Comparison of ENCODE assay signal across 34 cellular contexts in genomic region chr10:129440722-129441316, GRCh38.
"Had no signal": no experiment of that assay in that cellular context is flagged by ENCODE, and none has a peak within 500 bp of the region (broad histone marks: within the 10 kb centered on the region; RNA-seq: fewer than 3 reads in every experiment).

No MANE protein-coding gene starts in this region.

- H3K27ac ChIP-seq: adrenal gland, body of pancreas, brain microvascular endothelial cell, breast epithelium, VCaP had no signal

- H3K4me3 Mint-ChIP-seq: activated B cell treated with CpG ODN at 0.5 μM for 24 hours; activated CD4-positive, alpha-beta memory T cell treated with anti-CD3 and anti-CD28 coated beads for 36 hours; activated CD4-positive, alpha-beta T cell treated with anti-CD3 and anti-CD28 coated beads, Interleukin-2, amount 10 ng/mL, durations not matched to agents 24 days and 14 days; activated CD8-positive, alpha-beta T cell treated with anti-CD3 and anti-CD28 coated beads for 36 hours; activated naive CD4-positive, alpha-beta T cell treated with anti-CD3 and anti-CD28 coated beads for 36 hours; activated naive CD8-positive, alpha-beta T cell treated with anti-CD3 and anti-CD28 coated beads for 36 hours; activated T-cell treated with anti-CD3 and anti-CD28 coated beads, Interleukin-2, amount 50 U/mL, for 4 hours; activated T-cell treated with anti-CD3 and anti-CD28 coated beads, Interleukin-2, amount 50 U/mL, for 72 hours; activated T-helper 1 cell treated with anti-CD3 and anti-CD28 coated beads, Interleukin-12 subunit alpha, Interleukin-12 subunit beta, Interleukin-2, Interleukin-4 antibody, amounts not matched to agents 30 ng/mL and 10 ng/mL and 1 ng/mL, durations not matched to agents 14 hours and 24 hours and 36 hours; activated T-helper 17 cell treated with anti-CD3 and anti-CD28 coated beads, Interleukin-2, amount 50 U/mL, for 72 hours; T-helper 1 cell treated with Interleukin-12 subunit alpha and Interleukin-12 subunit beta and Interleukin-4 antibody, amounts not matched to agents 30 μg/mL and 1 μg/mL, for 36 hours; T-helper 2 cell treated with Interferon-gamma antibody and Interleukin-4, amounts not matched to agents 5 μg/mL and 100 μg/mL, for 36 hours had no signal

- H3K36me3 ChIP-seq: adrenal gland, brain microvascular endothelial cell, breast epithelium had no signal

- H3K27me3 Mint-ChIP-seq: activated B cell treated with CpG ODN at 0.5 μM for 24 hours; activated naive CD8-positive, alpha-beta T cell treated with anti-CD3 and anti-CD28 coated beads for 36 hours had no signal

- H3K27ac Mint-ChIP-seq: activated B cell treated with CpG ODN at 0.5 μM for 24 hours; activated CD4-positive, alpha-beta memory T cell treated with anti-CD3 and anti-CD28 coated beads for 36 hours; activated CD4-positive, alpha-beta T cell treated with anti-CD3 and anti-CD28 coated beads, Interleukin-2, amount 10 ng/mL, durations not matched to agents 24 days and 14 days; activated CD8-positive, alpha-beta T cell treated with anti-CD3 and anti-CD28 coated beads for 36 hours; activated naive CD4-positive, alpha-beta T cell treated with anti-CD3 and anti-CD28 coated beads for 36 hours; activated naive CD4-positive, alpha-beta T cell treated with anti-CD3 and anti-CD28 coated beads, Interleukin-2, amount 50 U/mL, for 72 hours; activated naive CD8-positive, alpha-beta T cell treated with anti-CD3 and anti-CD28 coated beads for 36 hours; activated T-cell treated with anti-CD3 and anti-CD28 coated beads, Interleukin-2, amount 50 U/mL, for 72 hours; activated T-helper 1 cell treated with anti-CD3 and anti-CD28 coated beads, Interleukin-12 subunit alpha, Interleukin-12 subunit beta, Interleukin-2, Interleukin-4 antibody, amounts not matched to agents 30 ng/mL and 10 ng/mL and 1 ng/mL, durations not matched to agents 14 hours and 24 hours and 36 hours; activated T-helper 17 cell treated with anti-CD3 and anti-CD28 coated beads, Interleukin-2, amount 50 U/mL, for 72 hours; T-helper 1 cell treated with Interleukin-12 subunit alpha and Interleukin-12 subunit beta and Interleukin-4 antibody, amounts not matched to agents 30 μg/mL and 1 μg/mL, for 36 hours; T-helper 2 cell treated with Interferon-gamma antibody and Interleukin-4, amounts not matched to agents 5 μg/mL and 100 μg/mL, for 36 hours had no signal

- H3K9me3 Mint-ChIP-seq: activated B cell treated with CpG ODN at 0.5 μM for 24 hours; activated CD4-positive, alpha-beta memory T cell treated with anti-CD3 and anti-CD28 coated beads for 36 hours; activated CD4-positive, alpha-beta T cell treated with anti-CD3 and anti-CD28 coated beads, Interleukin-2, amount 10 ng/mL, durations not matched to agents 24 days and 14 days; activated CD8-positive, alpha-beta T cell treated with anti-CD3 and anti-CD28 coated beads for 36 hours; activated naive CD4-positive, alpha-beta T cell treated with anti-CD3 and anti-CD28 coated beads for 36 hours; activated naive CD4-positive, alpha-beta T cell treated with anti-CD3 and anti-CD28 coated beads, Interleukin-2, amount 50 U/mL, for 72 hours; activated naive CD8-positive, alpha-beta T cell treated with anti-CD3 and anti-CD28 coated beads for 36 hours; activated T-cell treated with anti-CD3 and anti-CD28 coated beads, Interleukin-2, amount 50 U/mL, for 4 hours; activated T-cell treated with anti-CD3 and anti-CD28 coated beads, Interleukin-2, amount 50 U/mL, for 72 hours; activated T-helper 1 cell treated with anti-CD3 and anti-CD28 coated beads, Interleukin-12 subunit alpha, Interleukin-12 subunit beta, Interleukin-2, Interleukin-4 antibody, amounts not matched to agents 30 ng/mL and 10 ng/mL and 1 ng/mL, durations not matched to agents 14 hours and 24 hours and 36 hours; activated T-helper 17 cell treated with anti-CD3 and anti-CD28 coated beads, Interleukin-2, amount 50 U/mL, for 72 hours; T-helper 1 cell treated with Interleukin-12 subunit alpha and Interleukin-12 subunit beta and Interleukin-4 antibody, amounts not matched to agents 30 μg/mL and 1 μg/mL, for 36 hours; T-helper 2 cell treated with Interferon-gamma antibody and Interleukin-4, amounts not matched to agents 5 μg/mL and 100 μg/mL, for 36 hours had no signal

- H3K4me1 Mint-ChIP-seq: activated B cell treated with CpG ODN at 0.5 μM for 24 hours; activated CD4-positive, alpha-beta T cell treated with anti-CD3 and anti-CD28 coated beads, Interleukin-2, amount 10 ng/mL, durations not matched to agents 24 days and 14 days; activated naive CD8-positive, alpha-beta T cell treated with anti-CD3 and anti-CD28 coated beads for 36 hours; activated T-helper 17 cell treated with anti-CD3 and anti-CD28 coated beads, Interleukin-2, amount 50 U/mL, for 72 hours had no signal

- DNase-seq: activated B cell treated with CpG ODN at 0.5 μM for 24 hours; activated CD4-positive, alpha-beta memory T cell treated with anti-CD3 and anti-CD28 coated beads for 36 hours; activated CD4-positive, alpha-beta T cell treated with anti-CD3 and anti-CD28 coated beads for 4 hours; activated CD4-positive, alpha-beta T cell treated with anti-CD3 and anti-CD28 coated beads, Interleukin-2, amount 10 ng/mL, durations not matched to agents 24 days and 14 days; activated CD4-positive, alpha-beta T cell treated with anti-CD3 and anti-CD28 coated beads, Interleukin-2, amount 50 U/mL, for 1 hour; activated CD4-positive, alpha-beta T cell treated with anti-CD3 and anti-CD28 coated beads, Interleukin-2, amount 50 U/mL, for 4 hours; activated CD4-positive, CD25-positive, alpha-beta regulatory T cell treated with anti-CD3 and anti-CD28 coated beads, Interleukin-2, amount 50 U/mL, for 72 hours; activated CD8-positive, alpha-beta memory T cell treated with anti-CD3 and anti-CD28 coated beads, Interleukin-2, amount 50 U/mL, for 4 hours; activated CD8-positive, alpha-beta T cell treated with anti-CD3 and anti-CD28 coated beads for 36 hours; activated effector memory CD4-positive, alpha-beta T cell treated with anti-CD3 and anti-CD28 coated beads, Interleukin-2, amount 50 U/mL, for 16 hours; activated gamma-delta T cell treated with Interleukin-2 at 50 U/mL for 16 hours; activated naive CD4-positive, alpha-beta T cell; activated naive CD4-positive, alpha-beta T cell treated with anti-CD3 and anti-CD28 coated beads for 36 hours; activated naive CD4-positive, alpha-beta T cell treated with anti-CD3 and anti-CD28 coated beads, Interleukin-2, amount 50 U/mL, for 16 hours; activated naive CD8-positive, alpha-beta T cell treated with anti-CD3 and anti-CD28 coated beads for 36 hours; activated T-cell treated with anti-CD3 and anti-CD28 coated beads for 4 hours; activated T-cell treated with anti-CD3 and anti-CD28 coated beads, Interleukin-2, amount 50 U/mL, for 1 hour; activated T-cell treated with anti-CD3 and anti-CD28 coated beads, Interleukin-2, amount 50 U/mL, for 4 hours; activated T-cell treated with anti-CD3 and anti-CD28 coated beads, Interleukin-2, amount 50 U/mL, for 72 hours; adrenal gland; amniotic stem cell; aorta; body of pancreas; brain microvascular endothelial cell; central memory CD4-positive, alpha-beta T cell; T-helper 2 cell; T-helper 9 cell had no signal

- H3K27me3 ChIP-seq: adrenal gland, body of pancreas, brain microvascular endothelial cell, breast epithelium had no signal

- H3K4me1 ChIP-seq: adrenal gland, body of pancreas, breast epithelium had no signal

- H3K36me3 Mint-ChIP-seq: activated CD4-positive, alpha-beta memory T cell treated with anti-CD3 and anti-CD28 coated beads for 36 hours; activated naive CD4-positive, alpha-beta T cell treated with anti-CD3 and anti-CD28 coated beads, Interleukin-2, amount 50 U/mL, for 72 hours; activated naive CD8-positive, alpha-beta T cell treated with anti-CD3 and anti-CD28 coated beads for 36 hours had no signal

- ATAC-seq: activated CD8-positive, alpha-beta T cell treated with anti-CD3 and anti-CD28 coated beads for 36 hours; activated naive CD4-positive, alpha-beta T cell treated with anti-CD3 and anti-CD28 coated beads, Interleukin-2, amount 50 U/mL, for 72 hours; activated T-cell treated with anti-CD3 and anti-CD28 coated beads, Interleukin-2, amount 50 U/mL, for 4 hours; activated T-cell treated with anti-CD3 and anti-CD28 coated beads, Interleukin-2, amount 50 U/mL, for 72 hours; activated T-helper 17 cell treated with anti-CD3 and anti-CD28 coated beads, Interleukin-2, amount 50 U/mL, for 72 hours; body of pancreas had no signal

- H3K9me3 ChIP-seq: adrenal gland, body of pancreas, breast epithelium had no signal

- H3K4me3 ChIP-seq: adrenal gland, body of pancreas, breast epithelium had no signal
